ENCODE assay signal across 8 cellular contexts in genomic region chr11:111765984-111766833, GRCh38. TPM values are rescaled to one million over a fixed set of nuclear protein-coding genes. Genes with fewer than 3 reads are reported as not detected.
DNase-seq lines count a peak whose midpoint lies in the region; ATAC-seq and TF ChIP-seq lines count a peak whose summit lies in the region.

Gene PPP2R1B, minus strand, starts transcription at chr11:111766389. Its CDS starts 28 bp downstream, at chr11:111766361.

- H3K36me3 Mint-ChIP-seq in activated CD4-positive, alpha-beta memory T cell treated with anti-CD3 and anti-CD28 coated beads for 36 hours = peaks cover 30% of the 10 kb centered on the region

- H3K36me3 ChIP-seq in BLaER1 treated with 17β-estradiol and CSF1 and Interleukin-3, amounts not matched to agents 10 nM and 100 nM = peaks cover 21 to 38% (median 34%) of the 10 kb centered on the region in 11 experiments
- peaks cover 0 to 28% (median 8%) of the 10 kb centered on the region in 4 donors for H3K36me3 ChIP-seq in right lobe of liver

- WGBS in right lobe of liver (ENCODE audit: insufficient coverage, low coverage, low lambda C conversion rate, missing lambda C conversion rate) = 0% methylated on average over 16 of the region's 61 CpGs

- peak within 1 kb of the TSS; percentile 79 to 99 (median 94) for H3K4me3 ChIP-seq in BLaER1 treated with 17β-estradiol and CSF1 and Interleukin-3, amounts not matched to agents 10 nM and 100 nM
- H3K4me3 ChIP-seq in dorsolateral prefrontal cortex (peak within 1 kb of the TSS; percentile 65 to 99 (median 93)), right lobe of liver (peak within 1 kb of the TSS; percentile 89 to 97 (median 91))

- peak within 1 kb of the TSS; percentile 100 for H3K4me3 Mint-ChIP-seq in activated CD4-positive, alpha-beta memory T cell treated with anti-CD3 and anti-CD28 coated beads for 36 hours

- H3K27me3 Mint-ChIP-seq in activated CD4-positive, alpha-beta memory T cell treated with anti-CD3 and anti-CD28 coated beads for 36 hours = no peaks in the 10 kb centered on the region

- intact Hi-C loops in activated CD4-positive, alpha-beta memory T cell treated with anti-CD3 and anti-CD28 coated beads for 36 hours (cut with micrococcal nuclease) = loop anchor here (1.0 to 10.0 kb wide), 6 partner anchors 75 to 319 kb away; partner anchors contain the start of genes ALG9, SDHD, SIK2 and TIMM8B
- intact Hi-C loops in dorsolateral prefrontal cortex (cut with DNase I) = loop anchor here (1.0 to 2.0 kb wide), 2 partner anchors 163 to 164 kb away; partner anchors contain the start of gene SIK2 (in 2 of the 2)
- intact Hi-C loops in right lobe of liver (cut with DNase I) = no loop called here

- peak within 1 kb of the TSS; percentile 89 for H3K27ac Mint-ChIP-seq in activated CD4-positive, alpha-beta memory T cell treated with anti-CD3 and anti-CD28 coated beads for 36 hours

- CTCF ChIA-PET in activated CD4-positive, alpha-beta memory T cell treated with anti-CD3 and anti-CD28 coated beads for 36 hours (lab: Charles Lee) = interaction anchor here (0.9 to 4.6 kb wide), 9 partner anchors 9 to 179 kb away, joined by 3 to 39 read pairs (median 6); partner anchors contain the start of gene ALG9

- H3K9ac ChIP-seq in BLaER1 treated with 17β-estradiol and CSF1 and Interleukin-3, amounts not matched to agents 10 nM and 100 nM = peak within 1 kb of the TSS; percentile 80 to 90 (median 86)

- H4K20me1 ChIP-seq in BLaER1 treated with 17β-estradiol and CSF1 and Interleukin-3, amounts not matched to agents 10 nM and 100 nM = peaks cover 0 to 37% (median 4%) of the 10 kb centered on the region in 11 experiments; a peak in 8 of 22 replicates

- no peaks in the 10 kb centered on the region for H3K9me3 ChIP-seq in BLaER1 treated with 17β-estradiol and CSF1 and Interleukin-3, amounts not matched to agents 10 nM and 100 nM (replicated peaks in 1 of 11)
- H3K9me3 ChIP-seq in right lobe of liver = no peaks in the 10 kb centered on the region

- DNase-seq in GM19240 (ENCODE audit: insufficient read length, low spot score) = peak; percentile 95
- DNase-seq in NCI-H774 (lab: John Stamatoyannopoulos, UW) = peak; percentile 53
- peak; percentile 81 for DNase-seq in activated CD4-positive, alpha-beta memory T cell treated with anti-CD3 and anti-CD28 coated beads for 36 hours
- DNase-seq in dorsolateral prefrontal cortex = peak; percentile 65 to 88 (median 78)
- peak; percentile 83 to 89 (median 87) for DNase-seq in right lobe of liver
- DNase-seq in stimulated activated CD4-positive, alpha-beta T cell treated with anti-CD3 and anti-CD28 coated beads, Interleukin-4, amount 100 ng/mL, for 48 hours (ENCODE audit: low read depth in 2 of 2) = peak; percentile 66 to 68

- H3K27me3 ChIP-seq in BLaER1 treated with 17β-estradiol and CSF1 and Interleukin-3, amounts not matched to agents 10 nM and 100 nM = peaks cover 0 to 6% (median 0%) of the 10 kb centered on the region in 11 experiments; a peak in 6 of 22 replicates
- H3K27me3 ChIP-seq in dorsolateral prefrontal cortex = no peaks in the 10 kb centered on the region
- H3K27me3 ChIP-seq in right lobe of liver = no peaks in the 10 kb centered on the region

- TF ChIP-seq CTCF in dorsolateral prefrontal cortex (IDR thresholded peaks at IDR 0.05 in 54 of 56, conservative IDR thresholded peaks at IDR 0.05 in 2 of 56; ENCODE audit: low read depth in 1 of 56, partially characterized antibody in 56 of 56) (peak in 6 of 56 donors; percentile 6 to 28 (median 10)), right lobe of liver (IDR thresholded peaks at IDR 0.05) (no peak)

- POLR2A ChIA-PET in activated CD4-positive, alpha-beta memory T cell treated with anti-CD3 and anti-CD28 coated beads for 36 hours (lab: Charles Lee) = interaction anchor here (0.7 to 1.3 kb wide), 4 partner anchors 33 to 177 kb away, joined by 3 to 4 read pairs (median 3); partner anchors contain the start of gene SIK2

- H3K4me1 Mint-ChIP-seq in activated CD4-positive, alpha-beta memory T cell treated with anti-CD3 and anti-CD28 coated beads for 36 hours (ENCODE audit: low read depth) = peaks cover 34% of the 10 kb centered on the region

- peak; percentile 65 for TF ChIP-seq POLR2A in right lobe of liver (IDR thresholded peaks at IDR 0.05)

- ATAC-seq in HG03457 (IDR thresholded peaks at IDR 0.05; ENCODE audit: unreplicated experiment) (peak; percentile 75), right lobe of liver (peak; percentile 90 to 97 (median 93))

- H3K4me1 ChIP-seq in BLaER1 treated with 17β-estradiol and CSF1 and Interleukin-3, amounts not matched to agents 10 nM and 100 nM = peaks cover 14 to 42% (median 32%) of the 10 kb centered on the region in 10 experiments
- H3K4me1 ChIP-seq in right lobe of liver = peaks cover 0 to 21% (median 4%) of the 10 kb centered on the region in 4 donors

- H3K27ac ChIP-seq in BLaER1 treated with 17β-estradiol and CSF1 and Interleukin-3, amounts not matched to agents 10 nM and 100 nM = peak within 1 kb of the TSS; percentile 53 to 84 (median 75); a peak in 21 of 22 replicates
- H3K27ac ChIP-seq in dorsolateral prefrontal cortex (peak within 1 kb of the TSS; percentile 39 to 96 (median 89)), right lobe of liver (peak within 1 kb of the TSS; percentile 88 to 96 (median 95))

- H3K4me2 ChIP-seq in BLaER1 treated with 17β-estradiol and CSF1 and Interleukin-3, amounts not matched to agents 10 nM and 100 nM = peak within 1 kb of the TSS; percentile 92 to 100 (median 94)

- H3K9me3 Mint-ChIP-seq in activated CD4-positive, alpha-beta memory T cell treated with anti-CD3 and anti-CD28 coated beads for 36 hours = no peaks in the 10 kb centered on the region

RNA-seq across cellular contexts. Expression of gene PPP2R1B, which starts in this region (rescaled TPM):
- total RNA-seq in activated CD4-positive, alpha-beta memory T cell treated with anti-CD3 and anti-CD28 coated beads for 36 hours = 10 to 100 TPM; 49.4 to 51.1 TPM
- total RNA-seq in dorsolateral prefrontal cortex = 10 to 100 TPM; 19.2 to 62.5 (median 34.1) TPM
- total RNA-seq in right lobe of liver = 100 to 1,000 TPM in 1 of 6 experiments, 10 to 100 TPM in 5; 44.5 to 150 (median 59.6) TPM

Comparison
In these comparisons a context has a peak if more than half of its experiments do, and no peak if none do; other contexts are left out.
1. Peak in every context shown above with its lines: DNase-seq, ATAC-seq, H3K4me3 ChIP-seq and H3K27ac ChIP-seq.
2. intact Hi-C loops: an anchor here in activated CD4-positive, alpha-beta memory T cell treated with anti-CD3 and anti-CD28 coated beads for 36 hours (1.0 to 10.0 kb wide) and dorsolateral prefrontal cortex (1.0 to 2.0 kb wide); none called in right lobe of liver.